In the genomic region with DNA sequence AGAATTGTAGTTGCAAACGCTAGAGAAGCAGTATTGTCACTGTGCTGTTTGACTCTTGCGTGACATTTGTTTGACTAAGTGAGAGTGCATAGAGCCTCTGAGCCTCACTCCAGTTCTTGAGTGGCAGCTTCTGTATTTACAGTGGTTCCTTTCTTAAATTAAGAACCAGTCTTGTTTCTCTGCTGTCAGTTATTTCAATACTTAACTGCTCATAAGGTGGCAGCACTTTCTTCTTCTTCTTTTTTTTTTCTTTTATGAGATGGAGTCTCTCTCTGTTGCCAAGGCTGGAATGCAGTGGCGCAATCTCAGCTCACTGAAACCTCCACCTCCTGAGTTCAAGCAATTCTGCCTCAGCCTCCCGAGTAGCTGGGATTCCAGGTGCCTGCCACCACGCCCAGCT, we compare ENCODE assay signal across 16 cellular contexts.
DNase-seq lines count a peak whose midpoint lies in the region; ATAC-seq and TF ChIP-seq lines count a peak whose summit lies in the region.
"Had no signal": no experiment of that assay in that cellular context is flagged by ENCODE, and none has a peak within 500 bp of the region (broad histone marks: within the 10 kb centered on the region; RNA-seq: fewer than 3 reads in every experiment).

No MANE protein-coding gene starts in this region.

- H3K4me3 Mint-ChIP-seq in CD14-positive monocyte: no peak overlapping the region
- no peak overlapping the region for H3K4me3 Mint-ChIP-seq in activated naive CD8-positive, alpha-beta T cell treated with anti-CD3 and anti-CD28 coated beads, Interleukin-2, amount 50 U/mL, for 24 hours
- H3K4me3 Mint-ChIP-seq: stimulated activated naive CD8-positive, alpha-beta T cell treated with anti-CD3 and anti-CD28 coated beads, Interleukin-15, Interleukin-2, amounts not matched to agents 100 ng/mL and 50 ng/mL, for 24 hours had no signal

- intact Hi-C loops in CD14-positive monocyte (cut with micrococcal nuclease): no loop called here
- intact Hi-C loops in adrenal gland (cut with DNase I): no loop called here
- intact Hi-C loops in spleen (cut with DNase I; ENCODE audit: low total_unique reads): no loop called here

- H3K4me1 Mint-ChIP-seq in CD14-positive monocyte: peaks cover 15% of the 10 kb centered on the region
- H3K4me1 Mint-ChIP-seq in activated naive CD8-positive, alpha-beta T cell treated with anti-CD3 and anti-CD28 coated beads, Interleukin-2, amount 50 U/mL, for 24 hours: peaks cover 2% of the 10 kb centered on the region

- peaks cover 9 to 17% of the 10 kb centered on the region in 2 donors for H3K36me3 Mint-ChIP-seq in CD14-positive monocyte
- H3K36me3 Mint-ChIP-seq in activated naive CD8-positive, alpha-beta T cell treated with anti-CD3 and anti-CD28 coated beads, Interleukin-2, amount 50 U/mL, for 24 hours (ENCODE audit: low read depth): peaks cover 19% of the 10 kb centered on the region

- no peak for TF ChIP-seq POLR2A in adrenal gland (IDR thresholded peaks at IDR 0.05)
- no peak for TF ChIP-seq POLR2A in spleen (IDR thresholded peaks at IDR 0.05)

- peaks cover 0 to 1% (median 0%) of the 10 kb centered on the region in 7 donors for H3K9me3 Mint-ChIP-seq in CD14-positive monocyte
- no peaks in the 10 kb centered on the region for H3K9me3 Mint-ChIP-seq in activated naive CD8-positive, alpha-beta T cell treated with anti-CD3 and anti-CD28 coated beads, Interleukin-2, amount 50 U/mL, for 24 hours
- H3K9me3 Mint-ChIP-seq: stimulated activated naive CD8-positive, alpha-beta T cell treated with anti-CD3 and anti-CD28 coated beads, Interleukin-15, Interleukin-2, amounts not matched to agents 100 ng/mL and 50 ng/mL, for 24 hours had no signal

- 78 to 83% (median 81%) methylated on average over 5 of the region's 5 CpGs for WGBS in adrenal gland, 4 donors
- WGBS in liver: 80% methylated on average over 5 of the region's 5 CpGs
- 82 to 94% (median 85%) methylated on average over 5 of the region's 5 CpGs for WGBS in spleen, 5 donors

- H3K9me3 ChIP-seq in adrenal gland (replicated peaks in 1 of 3) (no peaks in the 10 kb centered on the region), liver (ENCODE audit: control insufficient read depth in 4 of 4, low read length in 3 of 4) (no peaks in the 10 kb centered on the region), spleen (no peaks in the 10 kb centered on the region)
- H3K9me3 ChIP-seq: mucosa of descending colon had no signal

- no peaks in the 10 kb centered on the region for H3K27me3 ChIP-seq in adrenal gland
- no peaks in the 10 kb centered on the region for H3K27me3 ChIP-seq in liver (ENCODE audit: control insufficient read depth in 4 of 4, insufficient read depth in 4 of 4, low read length in 3 of 4)
- no peaks in the 10 kb centered on the region for H3K27me3 ChIP-seq in spleen (replicated peaks in 1 of 7)

- peak overlapping the region in 5 of 7 donors; percentile 53 to 76 (median 71) for H3K27ac Mint-ChIP-seq in CD14-positive monocyte
- H3K27ac Mint-ChIP-seq in activated naive CD8-positive, alpha-beta T cell treated with anti-CD3 and anti-CD28 coated beads, Interleukin-2, amount 50 U/mL, for 24 hours: no peak overlapping the region

- TF ChIP-seq CTCF in CD14-positive monocyte (IDR thresholded peaks at IDR 0.05): no peak
- TF ChIP-seq CTCF in adrenal gland (IDR thresholded peaks at IDR 0.05): peak in 2 of 6 experiments; percentile 4 to 26
- TF ChIP-seq CTCF in liver (IDR thresholded peaks at IDR 0.05; ENCODE audit: low read depth, low read length, missing input control): no peak
- TF ChIP-seq CTCF in spleen (IDR thresholded peaks at IDR 0.05 in 8 of 11, conservative IDR thresholded peaks at IDR 0.05 in 3 of 11): no peak

- H3K4me1 ChIP-seq in adrenal gland (replicated peaks in 1 of 2) (peaks cover 8 to 9% of the 10 kb centered on the region in 2 donors), liver (ENCODE audit: control insufficient read depth in 4 of 4, insufficient read depth in 4 of 4, low read length in 3 of 4) (peaks cover 0 to 9% (median 0%) of the 10 kb centered on the region in 4 donors), spleen (peaks cover 0 to 6% (median 0%) of the 10 kb centered on the region in 6 donors)

- H3K36me3 ChIP-seq in adrenal gland (replicated peaks in 1 of 2) (no peaks in the 10 kb centered on the region), liver (ENCODE audit: control insufficient read depth in 4 of 4, insufficient read depth in 3 of 4, low read depth in 1 of 4, low read length in 3 of 4) (peaks cover 0 to 8% (median 2%) of the 10 kb centered on the region in 4 donors), spleen (peaks cover 0 to 37% (median 4%) of the 10 kb centered on the region in 6 donors)

- no peaks in the 10 kb centered on the region for H3K27me3 Mint-ChIP-seq in CD14-positive monocyte (ENCODE audit: low read depth in 3 of 3)
- no peaks in the 10 kb centered on the region for H3K27me3 Mint-ChIP-seq in activated naive CD8-positive, alpha-beta T cell treated with anti-CD3 and anti-CD28 coated beads, Interleukin-2, amount 50 U/mL, for 24 hours
- H3K27me3 Mint-ChIP-seq: stimulated activated naive CD8-positive, alpha-beta T cell treated with anti-CD3 and anti-CD28 coated beads, Interleukin-15, Interleukin-2, amounts not matched to agents 100 ng/mL and 50 ng/mL, for 24 hours had no signal

- ATAC-seq in GM19452 (IDR thresholded peaks at IDR 0.05; ENCODE audit: unreplicated experiment): no peak
- ATAC-seq in activated naive CD8-positive, alpha-beta T cell treated with anti-CD3 and anti-CD28 coated beads, Interleukin-2, amount 50 U/mL, for 24 hours: no peak
- ATAC-seq: esophagus mucosa, mucosa of descending colon had no signal

- TF ChIP-seq RAD21 in liver (IDR thresholded peaks at IDR 0.05): peak; percentile 5 to 18

- DNase-seq in CD14-positive monocyte (ENCODE audit: low spot score) (no peak), MV-4-11 (lab: John Stamatoyannopoulos, UW) (peak; percentile 56), adrenal gland (peak in 6 of 7 donors; percentile 27 to 65 (median 38)), DMS 273 (lab: John Stamatoyannopoulos, UW; ENCODE audit: unreplicated experiment) (no peak), spleen (no peak)
- DNase-seq in activated naive CD8-positive, alpha-beta T cell treated with anti-CD3 and anti-CD28 coated beads, Interleukin-2, amount 50 U/mL, for 24 hours: no peak
- DNase-seq: activated effector memory CD4-positive, alpha-beta T cell treated with Interleukin-2 at 50 U/mL for 16 hours; C1 segment of cervical spinal cord; mucosa of descending colon; NCI-H1694 treated with DMSO at 0.1 percent for 48 hours; stimulated activated CD4-positive, alpha-beta T cell treated with anti-CD3 and anti-CD28 coated beads, Interleukin-2, amount 100 ng/mL, for 48 hours; T-helper 2 cell had no signal

- no peak overlapping the region for H3K27ac ChIP-seq in adrenal gland
- H3K27ac ChIP-seq in liver (ENCODE audit: low read depth in 1 of 2, low read length in 2 of 2): no peak overlapping the region
- H3K27ac ChIP-seq in spleen: no peak overlapping the region

- no peak overlapping the region for H3K9ac ChIP-seq in liver (ENCODE audit: low read depth in 1 of 2, low read length in 2 of 2)

- H3K4me3 ChIP-seq in adrenal gland: no peak overlapping the region
- no peak overlapping the region for H3K4me3 ChIP-seq in liver (ENCODE audit: low read depth in 1 of 3, low read length in 3 of 3)
- H3K4me3 ChIP-seq in spleen: no peak overlapping the region
- H3K4me3 ChIP-seq: mucosa of descending colon had no signal

TF ChIP-seq in liver, 16 proteins besides CTCF, POLR2A, EP300 and RAD21 (continues in another document):
- no peak for TF ChIP-seq SP1 (IDR thresholded peaks at IDR 0.05)
- TF ChIP-seq, protein P1, sequence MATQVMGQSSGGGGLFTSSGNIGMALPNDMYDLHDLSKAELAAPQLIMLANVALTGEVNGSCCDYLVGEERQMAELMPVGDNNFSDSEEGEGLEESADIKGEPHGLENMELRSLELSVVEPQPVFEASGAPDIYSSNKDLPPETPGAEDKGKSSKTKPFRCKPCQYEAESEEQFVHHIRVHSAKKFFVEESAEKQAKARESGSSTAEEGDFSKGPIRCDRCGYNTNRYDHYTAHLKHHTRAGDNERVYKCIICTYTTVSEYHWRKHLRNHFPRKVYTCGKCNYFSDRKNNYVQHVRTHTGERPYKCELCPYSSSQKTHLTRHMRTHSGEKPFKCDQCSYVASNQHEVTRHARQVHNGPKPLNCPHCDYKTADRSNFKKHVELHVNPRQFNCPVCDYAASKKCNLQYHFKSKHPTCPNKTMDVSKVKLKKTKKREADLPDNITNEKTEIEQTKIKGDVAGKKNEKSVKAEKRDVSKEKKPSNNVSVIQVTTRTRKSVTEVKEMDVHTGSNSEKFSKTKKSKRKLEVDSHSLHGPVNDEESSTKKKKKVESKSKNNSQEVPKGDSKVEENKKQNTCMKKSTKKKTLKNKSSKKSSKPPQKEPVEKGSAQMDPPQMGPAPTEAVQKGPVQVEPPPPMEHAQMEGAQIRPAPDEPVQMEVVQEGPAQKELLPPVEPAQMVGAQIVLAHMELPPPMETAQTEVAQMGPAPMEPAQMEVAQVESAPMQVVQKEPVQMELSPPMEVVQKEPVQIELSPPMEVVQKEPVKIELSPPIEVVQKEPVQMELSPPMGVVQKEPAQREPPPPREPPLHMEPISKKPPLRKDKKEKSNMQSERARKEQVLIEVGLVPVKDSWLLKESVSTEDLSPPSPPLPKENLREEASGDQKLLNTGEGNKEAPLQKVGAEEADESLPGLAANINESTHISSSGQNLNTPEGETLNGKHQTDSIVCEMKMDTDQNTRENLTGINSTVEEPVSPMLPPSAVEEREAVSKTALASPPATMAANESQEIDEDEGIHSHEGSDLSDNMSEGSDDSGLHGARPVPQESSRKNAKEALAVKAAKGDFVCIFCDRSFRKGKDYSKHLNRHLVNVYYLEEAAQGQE (IDR thresholded peaks at IDR 0.05): no peak
- no peak for TF ChIP-seq NR2F2 (IDR thresholded peaks at IDR 0.05)
- no peak for TF ChIP-seq EGR1 (IDR thresholded peaks at IDR 0.05; ENCODE audit: low read depth in 2 of 2)
- TF ChIP-seq, protein P2, sequence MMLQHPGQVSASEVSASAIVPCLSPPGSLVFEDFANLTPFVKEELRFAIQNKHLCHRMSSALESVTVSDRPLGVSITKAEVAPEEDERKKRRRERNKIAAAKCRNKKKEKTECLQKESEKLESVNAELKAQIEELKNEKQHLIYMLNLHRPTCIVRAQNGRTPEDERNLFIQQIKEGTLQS (IDR thresholded peaks at IDR 0.05): no peak
- no peak for TF ChIP-seq FOXA1 (IDR thresholded peaks at IDR 0.05)
- TF ChIP-seq FOXA2 (IDR thresholded peaks at IDR 0.05): no peak
- TF ChIP-seq, protein P3, sequence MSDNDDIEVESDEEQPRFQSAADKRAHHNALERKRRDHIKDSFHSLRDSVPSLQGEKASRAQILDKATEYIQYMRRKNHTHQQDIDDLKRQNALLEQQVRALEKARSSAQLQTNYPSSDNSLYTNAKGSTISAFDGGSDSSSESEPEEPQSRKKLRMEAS (IDR thresholded peaks at IDR 0.05): no peak

Comparison
In these comparisons a context has a peak if more than half of its experiments do, and no peak if none do; other contexts are left out.
1. DNase-seq: peak in MV-4-11 (single experiment) and adrenal gland (6 of 7); none in CD14-positive monocyte (single experiment), DMS 273 (single experiment), spleen (single experiment) and activated naive CD8-positive, alpha-beta T cell treated with anti-CD3 and anti-CD28 coated beads, Interleukin-2, amount 50 U/mL, for 24 hours (single experiment).